Comparison of ENCODE assay signal across 26 cellular contexts in genomic region chr4:5798447-5798846, GRCh38.
DNase-seq lines count a peak whose midpoint lies in the region; ATAC-seq and TF ChIP-seq lines count a peak whose summit lies in the region.
"Had no signal": no experiment of that assay in that cellular context is flagged by ENCODE, and none has a peak within 500 bp of the region (broad histone marks: within the 10 kb centered on the region; RNA-seq: fewer than 3 reads in every experiment).

No MANE protein-coding gene starts in this region.

- CTCF ChIA-PET in activated CD4-positive, alpha-beta memory T cell treated with anti-CD3 and anti-CD28 coated beads for 36 hours (lab: Charles Lee): no interaction called here

- no peaks in the 10 kb centered on the region for H3K9me3 Mint-ChIP-seq in activated CD4-positive, alpha-beta memory T cell treated with anti-CD3 and anti-CD28 coated beads for 36 hours
- no peaks in the 10 kb centered on the region for H3K9me3 Mint-ChIP-seq in activated CD4-positive, alpha-beta T cell treated with anti-CD3 and anti-CD28 coated beads, Interleukin-2, amount 10 ng/mL, durations not matched to agents 24 days and 14 days
- H3K9me3 Mint-ChIP-seq: T-helper 1 cell treated with Interleukin-12 subunit alpha and Interleukin-12 subunit beta and Interleukin-4 antibody, amounts not matched to agents 30 μg/mL and 1 μg/mL, for 36 hours had no signal

- POLR2A ChIA-PET in activated CD4-positive, alpha-beta memory T cell treated with anti-CD3 and anti-CD28 coated beads for 36 hours (lab: Charles Lee): no interaction called here

- H3K27ac ChIP-seq in heart right ventricle: no peak overlapping the region
- H3K27ac ChIP-seq in dorsolateral prefrontal cortex: no peak overlapping the region
- H3K27ac ChIP-seq: prostate gland, RWPE1, SK-N-MC, tibial artery had no signal

- H3K4me3 ChIP-seq in heart right ventricle (no peak overlapping the region), dorsolateral prefrontal cortex (no peak overlapping the region)
- H3K4me3 ChIP-seq: prostate gland, SK-N-MC, tibial artery had no signal

- H3K36me3 Mint-ChIP-seq in activated CD4-positive, alpha-beta memory T cell treated with anti-CD3 and anti-CD28 coated beads for 36 hours: no peaks in the 10 kb centered on the region
- no peaks in the 10 kb centered on the region for H3K36me3 Mint-ChIP-seq in activated CD4-positive, alpha-beta T cell treated with anti-CD3 and anti-CD28 coated beads, Interleukin-2, amount 10 ng/mL, durations not matched to agents 24 days and 14 days (ENCODE audit: low read depth)
- H3K36me3 Mint-ChIP-seq: IgD-negative memory B cell, memory B cell had no signal

- H3K4me1 ChIP-seq in heart right ventricle: no peaks in the 10 kb centered on the region
- H3K4me1 ChIP-seq: prostate gland, tibial artery had no signal

- no peak overlapping the region for H3K4me3 Mint-ChIP-seq in activated CD4-positive, alpha-beta memory T cell treated with anti-CD3 and anti-CD28 coated beads for 36 hours
- no peak overlapping the region for H3K4me3 Mint-ChIP-seq in activated CD4-positive, alpha-beta T cell treated with anti-CD3 and anti-CD28 coated beads, Interleukin-2, amount 10 ng/mL, durations not matched to agents 24 days and 14 days
- H3K4me3 Mint-ChIP-seq: IgD-negative memory B cell; memory B cell; stimulated activated naive CD8-positive, alpha-beta T cell treated with anti-CD3 and anti-CD28 coated beads, Interleukin-15, Interleukin-2, amounts not matched to agents 100 ng/mL and 50 ng/mL, for 24 hours; T-helper 1 cell treated with Interleukin-12 subunit alpha and Interleukin-12 subunit beta and Interleukin-4 antibody, amounts not matched to agents 30 μg/mL and 1 μg/mL, for 36 hours had no signal

- peaks cover 0 to 48% (median 0%) of the 10 kb centered on the region in 9 donors for H3K36me3 ChIP-seq in heart right ventricle

- no peak overlapping the region for H3K27ac Mint-ChIP-seq in activated CD4-positive, alpha-beta memory T cell treated with anti-CD3 and anti-CD28 coated beads for 36 hours
- H3K27ac Mint-ChIP-seq in activated CD4-positive, alpha-beta T cell treated with anti-CD3 and anti-CD28 coated beads, Interleukin-2, amount 10 ng/mL, durations not matched to agents 24 days and 14 days: no peak overlapping the region
- H3K27ac Mint-ChIP-seq: IgD-negative memory B cell; memory B cell; stimulated activated naive CD8-positive, alpha-beta T cell treated with anti-CD3 and anti-CD28 coated beads, Interleukin-15, Interleukin-2, amounts not matched to agents 100 ng/mL and 50 ng/mL, for 24 hours; T-helper 1 cell treated with Interleukin-12 subunit alpha and Interleukin-12 subunit beta and Interleukin-4 antibody, amounts not matched to agents 30 μg/mL and 1 μg/mL, for 36 hours had no signal

- intact Hi-C loops in heart right ventricle (cut with DNase I): no loop called here
- intact Hi-C loops in posterior vena cava (cut with DNase I): no loop called here
- intact Hi-C loops in activated CD4-positive, alpha-beta memory T cell treated with anti-CD3 and anti-CD28 coated beads for 36 hours (cut with micrococcal nuclease): no loop called here
- intact Hi-C loops in activated CD4-positive, alpha-beta T cell treated with anti-CD3 and anti-CD28 coated beads, Interleukin-2, amount 10 ng/mL, durations not matched to agents 24 days and 14 days (cut with micrococcal nuclease): no loop called here
- intact Hi-C loops in dorsolateral prefrontal cortex (cut with DNase I): no loop called here

- peak; percentile 74 for DNase-seq in AG08395 (ENCODE audit: low spot score)
- DNase-seq in NCI-H1694 treated with DMSO at 0.1 percent for 48 hours (lab: John Stamatoyannopoulos, UW): peak; percentile 39
- peak; percentile 14 to 52 for DNase-seq in heart right ventricle
- peak; percentile 81 for DNase-seq in posterior vena cava (ENCODE audit: low spot score)
- no peak for DNase-seq in activated CD4-positive, alpha-beta memory T cell treated with anti-CD3 and anti-CD28 coated beads for 36 hours
- DNase-seq in activated CD4-positive, alpha-beta T cell treated with anti-CD3 and anti-CD28 coated beads, Interleukin-2, amount 10 ng/mL, durations not matched to agents 24 days and 14 days: no peak
- no peak for DNase-seq in occipital lobe (lab: John Stamatoyannopoulos, UW)
- no peak for DNase-seq in dorsolateral prefrontal cortex
- DNase-seq: activated CD4-positive, alpha-beta T cell treated with anti-CD3 and anti-CD28 coated beads for 1 hour; activated gamma-delta T cell; activated T-cell treated with anti-CD3 and anti-CD28 coated beads, Interleukin-2, amount 50 U/mL, for 1 hour; cerebellar nuclear complex; GDM1; HCEC 1CT; kidney glomerular epithelial cell; NCI-H1048; NCI-H2081 treated with DMSO at 0.1 percent for 48 hours; NCI-H82; tibial artery had no signal

- H3K27me3 ChIP-seq in heart right ventricle (no peaks in the 10 kb centered on the region), dorsolateral prefrontal cortex (no peaks in the 10 kb centered on the region)
- H3K27me3 ChIP-seq: tibial artery had no signal

- H3K9me3 ChIP-seq in heart right ventricle: no peaks in the 10 kb centered on the region
- H3K9me3 ChIP-seq: prostate gland, tibial artery had no signal

- H3K4me1 Mint-ChIP-seq in activated CD4-positive, alpha-beta memory T cell treated with anti-CD3 and anti-CD28 coated beads for 36 hours (ENCODE audit: low read depth): no peaks in the 10 kb centered on the region
- H3K4me1 Mint-ChIP-seq in activated CD4-positive, alpha-beta T cell treated with anti-CD3 and anti-CD28 coated beads, Interleukin-2, amount 10 ng/mL, durations not matched to agents 24 days and 14 days: no peaks in the 10 kb centered on the region
- H3K4me1 Mint-ChIP-seq: IgD-negative memory B cell, memory B cell had no signal

- TF ChIP-seq CTCF in heart right ventricle (IDR thresholded peaks at IDR 0.05) (no peak), dorsolateral prefrontal cortex (IDR thresholded peaks at IDR 0.05 in 54 of 56, conservative IDR thresholded peaks at IDR 0.05 in 2 of 56; ENCODE audit: low read depth in 1 of 56, partially characterized antibody in 56 of 56) (no peak)

- 46 to 58% methylated on average over 11 of the region's 11 CpGs for WGBS in heart right ventricle, 2 donors

- ATAC-seq in heart right ventricle: peak; percentile 34 to 82 (median 74)

- H3K27me3 Mint-ChIP-seq in activated CD4-positive, alpha-beta memory T cell treated with anti-CD3 and anti-CD28 coated beads for 36 hours: no peaks in the 10 kb centered on the region
- H3K27me3 Mint-ChIP-seq in activated CD4-positive, alpha-beta T cell treated with anti-CD3 and anti-CD28 coated beads, Interleukin-2, amount 10 ng/mL, durations not matched to agents 24 days and 14 days: no peaks in the 10 kb centered on the region
- H3K27me3 Mint-ChIP-seq: IgD-negative memory B cell, memory B cell had no signal

Comparison
In these comparisons a context has a peak if more than half of its experiments do, and no peak if none do; other contexts are left out.
1. DNase-seq: peak in AG08395 (single experiment), NCI-H1694 treated with DMSO at 0.1 percent for 48 hours (single experiment), heart right ventricle (2 of 2) and posterior vena cava (single experiment); none in activated CD4-positive, alpha-beta memory T cell treated with anti-CD3 and anti-CD28 coated beads for 36 hours (single experiment), activated CD4-positive, alpha-beta T cell treated with anti-CD3 and anti-CD28 coated beads, Interleukin-2, amount 10 ng/mL, durations not matched to agents 24 days and 14 days (single experiment), occipital lobe (single experiment) and dorsolateral prefrontal cortex (0 of 10).